In the genomic region with DNA sequence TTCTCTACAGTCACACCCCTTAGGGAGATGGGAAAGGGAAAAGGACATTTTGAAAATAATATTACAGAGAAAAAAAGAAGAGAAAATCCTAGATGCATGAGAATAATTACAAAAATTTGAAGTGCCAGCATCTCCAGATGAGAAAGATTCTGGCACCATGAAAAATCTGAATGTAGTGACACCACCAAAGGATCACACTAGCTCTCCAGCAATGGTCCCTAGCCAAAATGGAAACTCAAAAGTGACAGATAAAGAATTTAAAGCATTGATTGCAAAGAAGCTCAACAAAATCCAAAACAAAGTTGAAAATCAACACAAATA, we compare ENCODE assay signal across 25 cellular contexts. TPM values are rescaled to one million over a fixed set of nuclear protein-coding genes. Genes with fewer than 3 reads are reported as not detected.
"Had no signal": no experiment of that assay in that cellular context is flagged by ENCODE, and none has a peak within 500 bp of the region (broad histone marks: within the 10 kb centered on the region; RNA-seq: fewer than 3 reads in every experiment).

No MANE protein-coding gene starts in this region.

- H3K36me3 ChIP-seq: brain microvascular endothelial cell had no signal

- H3K4me3 ChIP-seq: K562 had no signal

- H3K36me3 Mint-ChIP-seq: activated naive CD4-positive, alpha-beta T cell treated with anti-CD3 and anti-CD28 coated beads, Interleukin-2, amount 10 ng/mL, durations not matched to agents 7 days and 5 days; activated naive CD8-positive, alpha-beta T cell had no signal

- H3K27ac Mint-ChIP-seq: activated CD4-positive, alpha-beta T cell treated with anti-CD3 and anti-CD28 coated beads, Interleukin-2, amount 10 ng/mL, durations not matched to agents 24 days and 14 days; activated naive CD4-positive, alpha-beta T cell treated with anti-CD3 and anti-CD28 coated beads, Interleukin-2, amount 10 ng/mL, durations not matched to agents 7 days and 5 days; activated naive CD8-positive, alpha-beta T cell; activated naive CD8-positive, alpha-beta T cell treated with anti-CD3 and anti-CD28 coated beads, Interleukin-2, amount 50 U/mL, for 24 hours; activated T-helper 1 cell treated with anti-CD3 and anti-CD28 coated beads, Interleukin-12 subunit alpha, Interleukin-12 subunit beta, Interleukin-2, Interleukin-4 antibody, amounts not matched to agents 30 ng/mL and 10 ng/mL and 1 ng/mL, durations not matched to agents 14 hours and 24 hours and 36 hours had no signal

- H3K27me3 ChIP-seq: brain microvascular endothelial cell had no signal

- H3K27me3 Mint-ChIP-seq: activated CD4-positive, alpha-beta T cell treated with anti-CD3 and anti-CD28 coated beads, Interleukin-2, amount 10 ng/mL, durations not matched to agents 24 days and 14 days; activated naive CD4-positive, alpha-beta T cell treated with anti-CD3 and anti-CD28 coated beads, Interleukin-2, amount 10 ng/mL, durations not matched to agents 7 days and 5 days; activated naive CD8-positive, alpha-beta T cell; activated naive CD8-positive, alpha-beta T cell treated with anti-CD3 and anti-CD28 coated beads, Interleukin-2, amount 50 U/mL, for 24 hours had no signal

- H3K4me1 Mint-ChIP-seq: activated CD4-positive, alpha-beta T cell treated with anti-CD3 and anti-CD28 coated beads, Interleukin-2, amount 10 ng/mL, durations not matched to agents 24 days and 14 days; activated naive CD4-positive, alpha-beta T cell treated with anti-CD3 and anti-CD28 coated beads, Interleukin-2, amount 10 ng/mL, durations not matched to agents 7 days and 5 days; activated naive CD8-positive, alpha-beta T cell treated with anti-CD3 and anti-CD28 coated beads, Interleukin-2, amount 50 U/mL, for 24 hours had no signal

- H3K4me3 Mint-ChIP-seq: activated CD4-positive, alpha-beta T cell treated with anti-CD3 and anti-CD28 coated beads, Interleukin-2, amount 10 ng/mL, durations not matched to agents 24 days and 14 days; activated naive CD4-positive, alpha-beta T cell treated with anti-CD3 and anti-CD28 coated beads, Interleukin-2, amount 10 ng/mL, durations not matched to agents 7 days and 5 days; activated naive CD8-positive, alpha-beta T cell; activated naive CD8-positive, alpha-beta T cell treated with anti-CD3 and anti-CD28 coated beads, Interleukin-2, amount 50 U/mL, for 24 hours; activated T-cell treated with anti-CD3 and anti-CD28 coated beads, Interleukin-2, amount 50 U/mL, for 4 hours; activated T-helper 1 cell treated with anti-CD3 and anti-CD28 coated beads, Interleukin-12 subunit alpha, Interleukin-12 subunit beta, Interleukin-2, Interleukin-4 antibody, amounts not matched to agents 30 ng/mL and 10 ng/mL and 1 ng/mL, durations not matched to agents 14 hours and 24 hours and 36 hours had no signal

- DNase-seq: activated CD4-positive, alpha-beta T cell treated with anti-CD3 and anti-CD28 coated beads, Interleukin-2, amount 50 U/mL, for 4 hours; activated CD8-positive, alpha-beta memory T cell treated with anti-CD3 and anti-CD28 coated beads, Interleukin-2, amount 50 U/mL, for 4 hours; activated gamma-delta T cell treated with Interleukin-2 at 50 U/mL for 16 hours; activated T-cell treated with anti-CD3 and anti-CD28 coated beads for 4 hours; activated T-cell treated with anti-CD3 and anti-CD28 coated beads, Interleukin-2, amount 50 U/mL, for 4 hours; anterior cingulate cortex; central memory CD4-positive, alpha-beta T cell; NCI-H1092; NCI-H2107; NCI-H2171; NCI-H510A; NCI-H526 treated with DMSO at 0.1 percent for 48 hours; NCI-H774; Right ventricle myocardium superior; T1000 had no signal

- ATAC-seq: activated T-cell treated with anti-CD3 and anti-CD28 coated beads, Interleukin-2, amount 50 U/mL, for 4 hours had no signal

- H3K27ac ChIP-seq: brain microvascular endothelial cell had no signal

- H3K9me3 Mint-ChIP-seq: activated CD4-positive, alpha-beta T cell treated with anti-CD3 and anti-CD28 coated beads, Interleukin-2, amount 10 ng/mL, durations not matched to agents 24 days and 14 days; activated T-helper 1 cell treated with anti-CD3 and anti-CD28 coated beads, Interleukin-12 subunit alpha, Interleukin-12 subunit beta, Interleukin-2, Interleukin-4 antibody, amounts not matched to agents 30 ng/mL and 10 ng/mL and 1 ng/mL, durations not matched to agents 14 hours and 24 hours and 36 hours had no signal

RNA-seq across cellular contexts. Expression of a gene that starts 27.4 kb away (rescaled TPM):
- total RNA-seq: activated CD4-positive, alpha-beta T cell treated with anti-CD3 and anti-CD28 coated beads, Interleukin-2, amount 10 ng/mL, durations not matched to agents 24 days and 14 days; activated T-cell treated with anti-CD3 and anti-CD28 coated beads, Interleukin-2, amount 50 U/mL, for 4 hours; activated T-helper 1 cell treated with anti-CD3 and anti-CD28 coated beads, Interleukin-12 subunit alpha, Interleukin-12 subunit beta, Interleukin-2, Interleukin-4 antibody, amounts not matched to agents 30 ng/mL and 10 ng/mL and 1 ng/mL, durations not matched to agents 14 hours and 24 hours and 36 hours; K562; PC-3; Right ventricle myocardium superior; T-helper 1 cell treated with Interleukin-12 subunit alpha and Interleukin-12 subunit beta and Interleukin-4 antibody, amounts not matched to agents 30 ng/mL and 1 ng/mL, for 36 hours; T-helper 2 cell treated with Interferon-gamma antibody and Interleukin-4, amounts not matched to agents 100 ng/mL and 5 ng/mL, for 36 hours had no signal
- polyA plus RNA-seq: K562 had no signal
